ENCODE assay signal across 17 cellular contexts in genomic region chr14:64663174-64663573, GRCh38. TPM values are rescaled to one million over a fixed set of nuclear protein-coding genes. Genes with fewer than 3 reads are reported as not detected.
DNase-seq lines count a peak whose midpoint lies in the region; ATAC-seq and TF ChIP-seq lines count a peak whose summit lies in the region.
"Had no signal": no experiment of that assay in that cellular context is flagged by ENCODE, and none has a peak within 500 bp of the region (broad histone marks: within the 10 kb centered on the region; RNA-seq: fewer than 3 reads in every experiment).

No MANE protein-coding gene starts in this region.

- H3K27me3 Mint-ChIP-seq in progenitor cell of endocrine pancreas: peaks cover 2% of the 10 kb centered on the region

- peak; percentile 39 for DNase-seq in HT-29 (ENCODE audit: low spot score)
- DNase-seq in NCI-H2107 treated with DMSO at 0.1 percent for 48 hours (lab: John Stamatoyannopoulos, UW; ENCODE audit: unreplicated experiment): peak; percentile 48
- DNase-seq in foreskin keratinocyte: peak in 1 of 2 donors; percentile 53
- DNase-seq in progenitor cell of endocrine pancreas (ENCODE audit: low spot score, unreplicated experiment): no peak
- no peak for DNase-seq in activated CD4-positive, alpha-beta T cell treated with anti-CD3 and anti-CD28 coated beads, Interleukin-2, amount 50 U/mL, for 48 hours
- no peak for DNase-seq in T-helper 2 cell
- DNase-seq: activated CD4-positive, alpha-beta T cell treated with anti-CD3 and anti-CD28 coated beads for 36 hours; activated naive CD4-positive, alpha-beta T cell treated with Interleukin-2 at 50 U/mL for 16 hours; glutamatergic neuron; nucleus accumbens; SHP77 treated with DMSO at 0.1 percent for 48 hours; testis had no signal

- H3K27ac ChIP-seq in foreskin keratinocyte: no peak overlapping the region
- H3K27ac ChIP-seq: testis had no signal

- H3K36me3 Mint-ChIP-seq in progenitor cell of endocrine pancreas (ENCODE audit: insufficient read depth): no peaks in the 10 kb centered on the region
- H3K36me3 Mint-ChIP-seq: brain had no signal

- no peaks in the 10 kb centered on the region for H3K27me3 ChIP-seq in foreskin keratinocyte
- H3K27me3 ChIP-seq: testis had no signal

- peaks cover 4% of the 10 kb centered on the region for H3K4me1 ChIP-seq in foreskin keratinocyte
- H3K4me1 ChIP-seq: testis had no signal

- peak; percentile 48 for ATAC-seq in foreskin keratinocyte
- no peak for ATAC-seq in GM19467 (IDR thresholded peaks at IDR 0.05; ENCODE audit: unreplicated experiment)
- ATAC-seq: activated CD4-positive, alpha-beta T cell treated with anti-CD3 and anti-CD28 coated beads for 36 hours; esophagus mucosa had no signal

- no peaks in the 10 kb centered on the region for H3K4me1 Mint-ChIP-seq in progenitor cell of endocrine pancreas (ENCODE audit: low read depth)

- no peaks in the 10 kb centered on the region for H3K9me3 Mint-ChIP-seq in progenitor cell of endocrine pancreas (ENCODE audit: low read depth)
- H3K9me3 Mint-ChIP-seq: dendritic cell treated with granulocyte-macrophage colony-stimulating factor and Interleukin-4, amounts not matched to agents 40 ng/mL and 50 ng/mL, for 4 days had no signal

- H3K4me3 Mint-ChIP-seq in progenitor cell of endocrine pancreas (ENCODE audit: low read depth): no peak overlapping the region
- H3K4me3 Mint-ChIP-seq: activated CD4-positive, alpha-beta T cell treated with anti-CD3 and anti-CD28 coated beads for 36 hours; B cell; brain; dendritic cell treated with granulocyte-macrophage colony-stimulating factor and Interleukin-4, amounts not matched to agents 40 ng/mL and 50 ng/mL, for 4 days had no signal

- no peak for TF ChIP-seq CTCF in foreskin keratinocyte (conservative IDR thresholded peaks at IDR 0.05)
- no peak for TF ChIP-seq CTCF in progenitor cell of endocrine pancreas (IDR thresholded peaks at IDR 0.05; ENCODE audit: unreplicated experiment)

- H3K27ac Mint-ChIP-seq in progenitor cell of endocrine pancreas: peak overlapping the region; percentile 59
- H3K27ac Mint-ChIP-seq: activated CD4-positive, alpha-beta T cell treated with anti-CD3 and anti-CD28 coated beads for 36 hours; B cell; brain; dendritic cell treated with granulocyte-macrophage colony-stimulating factor and Interleukin-4, amounts not matched to agents 40 ng/mL and 50 ng/mL, for 4 days had no signal

RNA-seq across cellular contexts. Expression of gene PLEKHG3, which starts 41.0 kb away (rescaled TPM):
- 59.2 and 62.9 TPM in 2 replicates for total RNA-seq in HT-29 (2014; rRNA removed; shearing (Covaris generic))
- 84.7 and 99.7 TPM in 2 replicates for total RNA-seq in foreskin keratinocyte
- polyA plus RNA-seq in foreskin keratinocyte: 41.3 and 47.0 TPM in 2 replicates
- total RNA-seq in progenitor cell of endocrine pancreas: 76.0 and 81.0 TPM in 2 replicates

Comparison
In these comparisons a context has a peak if more than half of its experiments do, and no peak if none do; other contexts are left out.
1. DNase-seq: peak in HT-29 (single experiment) and NCI-H2107 treated with DMSO at 0.1 percent for 48 hours (single experiment); none in progenitor cell of endocrine pancreas (single experiment), activated CD4-positive, alpha-beta T cell treated with anti-CD3 and anti-CD28 coated beads, Interleukin-2, amount 50 U/mL, for 48 hours (0 of 2) and T-helper 2 cell (0 of 5).